ENCODE assay signal across 15 cellular contexts in the genomic region with DNA sequence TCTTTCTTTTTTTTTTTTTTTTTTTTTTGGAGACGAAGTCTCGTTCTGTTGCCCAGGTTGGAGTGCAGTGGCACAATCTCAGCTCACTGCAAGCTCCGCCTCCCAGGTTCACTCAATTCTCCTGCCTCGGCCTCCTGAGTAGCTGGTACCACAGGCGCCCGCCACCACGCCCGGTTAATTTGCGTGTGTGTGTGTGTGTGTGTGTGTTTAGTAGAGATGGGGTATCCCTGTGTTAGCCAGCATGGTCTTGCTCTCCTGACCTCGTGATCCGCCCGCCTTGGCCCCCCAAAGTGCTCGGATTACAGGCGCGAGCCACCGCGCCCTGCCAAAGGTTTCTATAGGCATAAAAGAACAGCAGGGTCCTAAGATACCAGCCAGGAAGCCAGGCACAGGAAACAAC.
"Had no signal": no experiment of that assay in that cellular context is flagged by ENCODE, and none has a peak within 500 bp of the region (broad histone marks: within the 10 kb centered on the region; RNA-seq: fewer than 3 reads in every experiment).

No MANE protein-coding gene starts in this region.

- H3K36me3 ChIP-seq: MG63, SJSA1 had no signal

- H3K4me1 ChIP-seq: SJSA1 had no signal

- H3K4me3 ChIP-seq: MG63, SJSA1, SK-N-MC had no signal

- H3K9me3 ChIP-seq: MG63, SJSA1 had no signal

- DNase-seq: IMR-90, Karpas-422, KG1, MG63, NCI-H1092, NCI-H1694, NCI-H1930, NCI-H2107, NCI-H2227 treated with DMSO at 0.1 percent for 48 hours, NCI-H524, Right ventricle myocardium superior, RPMI8226, SIG-M5 had no signal

- H3K27me3 ChIP-seq: MG63, SJSA1 had no signal

- H3K27ac ChIP-seq: SJSA1, SK-N-MC had no signal
